Comparison of ENCODE assay signal across 19 cellular contexts in the genomic region with DNA sequence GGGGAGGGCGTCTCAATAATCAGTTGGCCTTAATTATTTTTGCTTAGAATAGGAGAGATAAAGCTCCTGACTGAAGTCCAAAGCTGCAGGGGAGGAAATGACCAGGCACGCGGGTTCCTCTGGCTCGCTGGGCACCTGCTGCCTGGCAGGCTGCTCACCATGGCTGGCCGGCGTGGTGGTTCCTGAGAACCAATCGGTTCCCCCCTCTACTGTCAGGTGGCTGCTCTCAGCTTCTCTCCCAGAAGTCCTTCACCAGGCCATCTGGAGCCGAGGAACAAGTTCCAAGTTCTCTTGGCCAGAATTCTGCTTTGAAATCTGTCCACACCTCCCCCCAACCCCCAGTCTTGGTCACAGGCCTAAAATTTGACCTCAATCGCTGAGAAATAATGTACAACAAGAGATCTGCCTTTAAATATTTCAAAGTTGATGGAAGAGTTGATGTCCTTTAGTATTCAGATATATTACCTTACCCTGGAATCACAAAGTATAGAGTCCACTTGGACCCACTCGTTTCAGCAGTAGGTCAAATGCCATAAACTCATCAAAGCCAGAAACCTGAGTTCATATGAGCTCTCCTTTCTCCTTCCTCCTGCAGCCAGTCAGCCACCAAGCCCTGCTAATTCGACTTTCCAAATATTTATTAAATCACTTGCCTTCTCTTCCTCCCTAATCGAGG. TPM values are rescaled to one million over a fixed set of nuclear protein-coding genes. Genes with fewer than 3 reads are reported as not detected.
A peak's percentile ranks its signal among the peaks of the same experiment; 100 is the strongest.
DNase-seq lines count a peak whose midpoint lies in the region; ATAC-seq, FAIRE-seq and TF ChIP-seq lines count a peak whose summit lies in the region.
"Had no signal": no experiment of that assay in that cellular context is flagged by ENCODE, and none has a peak within 500 bp of the region (broad histone marks: within the 10 kb centered on the region; RNA-seq: fewer than 3 reads in every experiment).

No MANE protein-coding gene starts in this region.

- peaks cover 5% of the 10 kb centered on the region for H3K27me3 Mint-ChIP-seq in nephron progenitor cell (ENCODE audit: low read depth, poor library complexity)

- in situ Hi-C loops in HepG2 (cut with HindIII; ENCODE audit: extremely low pct_ligation_motif_present, low pct_unique_long_range_greater_than_20kb) = no loop called here

- CTCF ChIA-PET in HepG2 (lab: Yijun Ruan, JAX; ENCODE audit: low intra/inter-chr PET ratio, low total read pairs) = no interaction called here

- H3K27me3 ChIP-seq in liver (ENCODE audit: control insufficient read depth in 4 of 4, insufficient read depth in 4 of 4, low read length in 3 of 4) = no peaks in the 10 kb centered on the region
- peaks cover 0 to 1% of the 10 kb centered on the region in 2 experiments; a peak in 2 of 5 replicates for H3K27me3 ChIP-seq in HepG2 (ENCODE audit: control insufficient read depth in 1 of 2, insufficient read depth in 2 of 2, low read length in 2 of 2)
- no peaks in the 10 kb centered on the region for H3K27me3 ChIP-seq in heart right ventricle
- no peaks in the 10 kb centered on the region for H3K27me3 ChIP-seq in stomach

- POLR2A ChIA-PET in HepG2 (lab: Yijun Ruan, JAX) = no interaction called here

- TF ChIP-seq POLR2A in HepG2 (IDR thresholded peaks at IDR 0.05; ENCODE audit: insufficient read depth in 1 of 2, low read depth in 2 of 2, low read length in 2 of 2) (no peak), stomach (IDR thresholded peaks at IDR 0.05) (no peak)

- TF ChIP-seq CTCF in liver (IDR thresholded peaks at IDR 0.05; ENCODE audit: low read depth, low read length, missing input control) (no peak), HepG2 (CRISPR knock-in tag; IDR thresholded peaks at IDR 0.05) (no peak), heart right ventricle (IDR thresholded peaks at IDR 0.05) (no peak), nephron progenitor cell (IDR thresholded peaks at IDR 0.05) (no peak), stomach (IDR thresholded peaks at IDR 0.05) (no peak)

- H2AFZ ChIP-seq in HepG2 (ENCODE audit: low read length) = no peak overlapping the region

- DNase-seq in HepG2 (ENCODE audit: low spot score) (no peak), heart right ventricle (peak; percentile 14 to 17), nephron progenitor cell (no peak), stomach (peak; percentile 52), AG08395 (ENCODE audit: low spot score) (no peak)
- DNase-seq: DMS53, GOT3, NCI-H1417 treated with DMSO at 0.1 percent for 48 hours, NCI-H1930, NCI-H2171 treated with DMSO at 0.1 percent for 48 hours, NCI-H69, SHP77 treated with DMSO at 0.1 percent for 48 hours had no signal

- H3K79me2 ChIP-seq in HepG2 (ENCODE audit: insufficient read depth, low read length) = no peaks in the 10 kb centered on the region

- H3K36me3 Mint-ChIP-seq in nephron progenitor cell (ENCODE audit: low read depth) = no peaks in the 10 kb centered on the region

- H3K4me1 Mint-ChIP-seq in nephron progenitor cell = peaks cover 38% of the 10 kb centered on the region

- 48% methylated on average over 12 of the region's 12 CpGs for WGBS in liver
- 15% methylated on average over 7 of the region's 12 CpGs for WGBS in HepG2 (ENCODE audit: low lambda C conversion rate)
- 64 to 70% methylated on average over 12 of the region's 12 CpGs for WGBS in heart right ventricle, 2 donors
- 43 to 65% (median 56%) methylated on average over 6 to 12 of the region's 12 CpGs for WGBS in stomach, 5 donors

- H3K27ac ChIP-seq in liver (ENCODE audit: low read depth in 1 of 2, low read length in 2 of 2) = peak overlapping the region; percentile 58 to 85
- no peak overlapping the region for H3K27ac ChIP-seq in HepG2 (ENCODE audit: extremely low read length, insufficient read depth, low read length)
- no peak overlapping the region for H3K27ac ChIP-seq in heart right ventricle
- H3K27ac ChIP-seq in stomach = no peak overlapping the region
- H3K27ac ChIP-seq: C4-2B had no signal

- H3K4me3 ChIP-seq in liver (ENCODE audit: low read depth in 1 of 3, low read length in 3 of 3) (peak overlapping the region in 2 of 3 donors; percentile 26 to 34), HepG2 (replicated peaks in 1 of 3; ENCODE audit: insufficient read depth in 1 of 3, low read depth in 2 of 3, low read length in 3 of 3) (no peak overlapping the region), heart right ventricle (peak overlapping the region in 1 of 10 donors; percentile 36), stomach (no peak overlapping the region)

- H3K9ac ChIP-seq in liver (ENCODE audit: low read depth in 1 of 2, low read length in 2 of 2) (peak overlapping the region in 1 of 2 donors; percentile 10), HepG2 (ENCODE audit: insufficient read depth, low read depth, low read length) (no peak overlapping the region)

- TF ChIP-seq EP300 in HepG2 (IDR thresholded peaks at IDR 0.05; ENCODE audit: low read depth in 2 of 2, low read length in 2 of 2) (no peak), HepG2 (CRISPR knock-in tag; IDR thresholded peaks at IDR 0.05; ENCODE audit: borderline replicate concordance) (no peak), stomach (IDR thresholded peaks at IDR 0.05) (no peak)

- no peaks in the 10 kb centered on the region for H4K20me1 ChIP-seq in HepG2 (ENCODE audit: insufficient read depth, low read length)

- ATAC-seq in HepG2 (no peak), heart right ventricle (peak in 7 of 8 donors; percentile 29 to 77 (median 57)), GM21576 (IDR thresholded peaks at IDR 0.05; ENCODE audit: unreplicated experiment) (no peak), HG03175 (IDR thresholded peaks at IDR 0.05; ENCODE audit: unreplicated experiment) (no peak)
- ATAC-seq: SK-N-SH treated with all-trans-retinoic acid at 6 μM for 48 hours had no signal

- H3K4me1 ChIP-seq in liver (ENCODE audit: control insufficient read depth in 4 of 4, insufficient read depth in 4 of 4, low read length in 3 of 4) = peaks cover 2 to 30% (median 17%) of the 10 kb centered on the region in 4 donors
- H3K4me1 ChIP-seq in HepG2 (ENCODE audit: insufficient read depth, low read length) = no peaks in the 10 kb centered on the region
- H3K4me1 ChIP-seq in heart right ventricle = no peaks in the 10 kb centered on the region
- H3K4me1 ChIP-seq in stomach = peaks cover 5 to 20% (median 10%) of the 10 kb centered on the region in 4 donors

- no peak for FAIRE-seq in HepG2 (lab: Jason Lieb, UNC)
- FAIRE-seq: A204.1, RCC 7860 had no signal

- H3K9me3 ChIP-seq in liver (ENCODE audit: control insufficient read depth in 4 of 4, low read length in 3 of 4) = no peaks in the 10 kb centered on the region
- H3K9me3 ChIP-seq in HepG2 (ENCODE audit: low read length) = no peaks in the 10 kb centered on the region
- H3K9me3 ChIP-seq in heart right ventricle = no peaks in the 10 kb centered on the region
- H3K9me3 ChIP-seq in stomach = no peaks in the 10 kb centered on the region

- H3K4me3 Mint-ChIP-seq in nephron progenitor cell = no peak overlapping the region

- H3K27ac Mint-ChIP-seq in nephron progenitor cell = peak overlapping the region; percentile 46

- H3K9me3 Mint-ChIP-seq in nephron progenitor cell = peaks cover 4% of the 10 kb centered on the region

- H3K36me3 ChIP-seq in liver (ENCODE audit: control insufficient read depth in 4 of 4, insufficient read depth in 3 of 4, low read depth in 1 of 4, low read length in 3 of 4) = no peaks in the 10 kb centered on the region
- no peaks in the 10 kb centered on the region for H3K36me3 ChIP-seq in HepG2 (replicated peaks in 1 of 2; ENCODE audit: control insufficient read depth in 1 of 2, insufficient read depth in 2 of 2, low read length in 2 of 2)
- no peaks in the 10 kb centered on the region for H3K36me3 ChIP-seq in heart right ventricle
- no peaks in the 10 kb centered on the region for H3K36me3 ChIP-seq in stomach

- H3K4me2 ChIP-seq in HepG2 (ENCODE audit: low read depth, low read length) = no peak overlapping the region

- intact Hi-C loops in HepG2 (cut with micrococcal nuclease; ENCODE audit: unreplicated experiment) (no loop called here), heart right ventricle (cut with DNase I) (no loop called here), stomach (cut with DNase I; ENCODE audit: low total_unique reads) (no loop called here)

- TF ChIP-seq RAD21 in liver (IDR thresholded peaks at IDR 0.05) (peak in 1 of 2 donors; percentile 23), HepG2 (CRISPR knock-in tag; IDR thresholded peaks at IDR 0.05) (no peak)

- BruUV-seq in HepG2 (replicated peaks; lab: Mats Ljungman, UMichigan) = no TSS peak

TF ChIP-seq in liver, 16 proteins besides CTCF, POLR2A, EP300 and RAD21 (continues in another document):
- TF ChIP-seq JUND (IDR thresholded peaks at IDR 0.05) = peak in 1 of 2 donors; percentile 13

TF ChIP-seq in HepG2, 621 proteins besides CTCF, POLR2A, EP300 and RAD21:
- TF ChIP-seq KLF11 (CRISPR knock-in tag; IDR thresholded peaks at IDR 0.05) = no peak

RNA-seq across cellular contexts. Expression of a gene that starts 25.2 kb away (rescaled TPM):
- total RNA-seq in liver (1 to 10 TPM in 1 of 2 donors, under 1 TPM in 1; 0.47 to 6.1 TPM), HepG2 (2016; rRNA removed; fragmentation: Illumina TruSeq; extraction: Trizol) (0.02 and 0.15 TPM in 2 replicates), heart right ventricle (1 to 10 TPM in 8 of 10 donors, under 1 TPM in 2; 0.77 to 8.4 (median 1.6) TPM), stomach (10 to 100 TPM; 11.6 to 23.7 (median 14.0) TPM)
- polyA plus RNA-seq in liver (1 to 10 TPM in 1 of 2 donors, under 1 TPM in 1; 0.65 to 2.3 TPM), HepG2 (2011; rRNA removed) (under 0.01 TPM in 1 of 2 replicates, not detected in the other), heart right ventricle (under 1 TPM; 0.10 to 0.51 TPM), stomach (1 to 10 TPM in 1 of 3 donors, under 1 TPM in 2; 0.75 to 2.8 (median 0.92) TPM)
- total RNA-seq in HepG2 (2016; cell fraction: cytosol; rRNA removed; fragmentation: Illumina TruSeq; extraction: Trizol; ENCODE audit: low read depth) = not detected in 2 replicates
- 0.04 TPM in 1 of 2 replicates, not detected in the other for total RNA-seq in HepG2 (2016; cell fraction: insoluble cytoplasmic fraction; rRNA removed; fragmentation: Illumina TruSeq; extraction: Trizol)
- not detected in 2 replicates for total RNA-seq in HepG2 (2016; cell fraction: membrane; rRNA removed; fragmentation: Illumina TruSeq; extraction: Trizol)
- total RNA-seq in HepG2 (2016; cell fraction: nucleus; rRNA removed; fragmentation: Illumina TruSeq; extraction: Trizol) = not detected in 2 replicates
- 0.01 TPM in 2 replicates for polyA plus RNA-seq in HepG2 (2011; cell fraction: cytosol; rRNA removed)
- 0.02 and 0.05 TPM in 2 replicates for polyA plus RNA-seq in HepG2 (2011; cell fraction: nucleus; rRNA removed)
- polyA plus RNA-seq in HepG2 (2012) = 0.01 TPM in 1 of 2 replicates, not detected in the other
- not detected in 2 replicates for polyA plus RNA-seq in HepG2 (2016; cell fraction: cytosol; fragmentation: Illumina TruSeq; extraction: Trizol; ENCODE audit: low read depth)
- not detected in 2 replicates for polyA plus RNA-seq in HepG2 (2016; cell fraction: insoluble cytoplasmic fraction; fragmentation: Illumina TruSeq; extraction: Trizol; ENCODE audit: low read depth)
- polyA plus RNA-seq in HepG2 (2016; cell fraction: membrane; fragmentation: Illumina TruSeq; extraction: Trizol; ENCODE audit: low read depth) = not detected in 2 replicates
- polyA plus RNA-seq in HepG2 (2016; cell fraction: nucleus; fragmentation: Illumina TruSeq; extraction: Trizol; ENCODE audit: insufficient read depth, low read depth) = not detected in 2 replicates
- polyA minus RNA-seq in HepG2 (2011; rRNA and poly(A)+ RNA removed; ENCODE audit: low replicate concordance) = 4.4 TPM in 1 of 2 replicates, not detected in the other
- not detected in 2 replicates for polyA minus RNA-seq in HepG2 (2011; cell fraction: cytosol; rRNA and poly(A)+ RNA removed)
- polyA minus RNA-seq in HepG2 (2011; cell fraction: nucleus; rRNA and poly(A)+ RNA removed) = 0.12 TPM in 1 of 2 replicates, not detected in the other

Comparison
In these comparisons a context has a peak if more than half of its experiments do, and no peak if none do; other contexts are left out.
1. H3K27ac ChIP-seq: peak in liver (2 of 2); none in HepG2 (single experiment), heart right ventricle (0 of 10) and stomach (0 of 5).
2. H3K4me3 ChIP-seq: peak in liver (2 of 3); none in HepG2 (0 of 3) and stomach (0 of 4).
3. ATAC-seq: peak in heart right ventricle (7 of 8); none in HepG2 (single experiment), GM21576 (single experiment) and HG03175 (single experiment).
4. DNase-seq: peak in heart right ventricle (2 of 2) and stomach (single experiment); none in HepG2 (single experiment), nephron progenitor cell (single experiment) and AG08395 (single experiment).